In the genomic region with DNA sequence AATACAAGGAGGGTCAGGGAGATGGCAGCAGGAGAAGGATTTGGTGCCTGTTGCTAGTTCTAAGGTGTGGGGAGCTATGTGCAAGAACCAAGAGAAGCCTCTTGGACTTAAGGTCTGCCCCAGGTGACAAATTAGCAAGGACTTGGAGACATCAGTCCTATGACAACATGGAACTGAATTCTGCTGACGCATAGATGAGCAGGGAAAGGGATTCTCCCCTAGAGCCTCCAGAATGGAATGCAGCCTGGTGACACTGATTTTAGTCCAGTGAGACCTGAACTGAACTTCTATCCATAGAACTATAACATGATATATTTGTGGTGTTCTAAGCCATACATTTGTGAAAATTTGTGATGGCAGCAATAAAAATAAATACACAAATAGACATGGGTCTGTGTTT, we compare ENCODE assay signal across 7 cellular contexts.
"Had no signal": no experiment of that assay in that cellular context is flagged by ENCODE, and none has a peak within 500 bp of the region (broad histone marks: within the 10 kb centered on the region; RNA-seq: fewer than 3 reads in every experiment).

No MANE protein-coding gene starts in this region.

- DNase-seq: GM23248, GOT3, HFFc6 had no signal

- H3K9ac ChIP-seq: GM23248 had no signal

- H3K9me3 ChIP-seq: HAP-1 had no signal

- H2AFZ ChIP-seq: GM23248 had no signal

- H3K27ac Mint-ChIP-seq: HFFc6 had no signal

- H3K4me3 ChIP-seq: GM23248, HAP-1 had no signal

- H3K27ac ChIP-seq: GM23248, HL-60 had no signal

- H3K9me3 Mint-ChIP-seq: HFFc6 had no signal

- FAIRE-seq: HepG2 had no signal

- H3K36me3 ChIP-seq: HAP-1 had no signal

- ATAC-seq: HCT116, HepG2 had no signal

- H3K4me1 ChIP-seq: HAP-1 had no signal

- H3K4me3 Mint-ChIP-seq: HFFc6 had no signal
